Comparison of ENCODE assay signal across 1 cellular context in the genomic region with DNA sequence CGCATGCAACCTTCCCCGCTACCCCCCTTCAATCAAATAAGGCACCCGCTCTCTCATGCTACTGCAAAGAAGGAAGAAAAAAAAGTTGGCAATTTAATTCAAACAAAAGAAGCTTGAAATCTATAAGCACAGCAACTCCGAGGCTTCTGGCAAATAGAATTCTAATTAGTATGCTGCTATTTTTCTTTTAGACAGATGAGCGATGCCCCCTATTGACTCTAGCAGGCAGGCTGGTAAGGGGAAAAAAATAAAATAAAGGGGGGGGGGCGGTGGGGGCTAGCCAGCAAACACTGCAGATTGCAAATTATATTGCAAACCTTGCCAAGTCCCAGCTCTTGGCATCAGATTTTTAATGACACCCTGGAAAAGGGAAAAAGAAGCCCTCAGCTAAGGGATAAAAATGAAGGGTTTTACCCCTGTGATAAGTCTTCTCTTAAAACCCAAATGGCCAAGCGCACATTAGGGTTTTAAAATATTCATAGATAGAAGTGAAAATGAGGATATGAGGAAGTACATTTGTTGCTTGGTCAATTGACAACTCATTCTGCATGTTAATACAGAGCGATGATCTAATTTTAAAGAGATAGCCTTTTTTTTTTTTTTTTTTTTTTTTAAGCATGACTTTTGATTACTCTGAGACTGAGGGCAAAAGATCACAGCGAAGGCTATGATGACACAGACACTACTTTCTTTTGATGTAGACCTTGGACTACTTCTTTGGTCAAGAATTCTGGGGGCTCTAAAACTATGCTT.
TF ChIP-seq lines count a peak whose summit lies in the region.

No MANE protein-coding gene starts in this region.

TF ChIP-seq in H1, 55 proteins besides CTCF, POLR2A, EP300 and RAD21 (continued from another document):
- TF ChIP-seq MAX (IDR thresholded peaks at IDR 0.05) (no peak), HDAC2 (IDR thresholded peaks at IDR 0.05; ENCODE audit: borderline replicate concordance in 1 of 2, low read depth in 2 of 2, low read length in 2 of 2) (no peak), EGR1 (IDR thresholded peaks at IDR 0.05; ENCODE audit: borderline replicate concordance, low read depth, low read length) (no peak), FOSL1 (IDR thresholded peaks at IDR 0.05; ENCODE audit: insufficient read depth, low read depth, low read length) (no peak)
TF ChIP-seq in H1: peak in this region for 0.
